16 cellular contexts compared by ENCODE assay signal in the genomic region with DNA sequence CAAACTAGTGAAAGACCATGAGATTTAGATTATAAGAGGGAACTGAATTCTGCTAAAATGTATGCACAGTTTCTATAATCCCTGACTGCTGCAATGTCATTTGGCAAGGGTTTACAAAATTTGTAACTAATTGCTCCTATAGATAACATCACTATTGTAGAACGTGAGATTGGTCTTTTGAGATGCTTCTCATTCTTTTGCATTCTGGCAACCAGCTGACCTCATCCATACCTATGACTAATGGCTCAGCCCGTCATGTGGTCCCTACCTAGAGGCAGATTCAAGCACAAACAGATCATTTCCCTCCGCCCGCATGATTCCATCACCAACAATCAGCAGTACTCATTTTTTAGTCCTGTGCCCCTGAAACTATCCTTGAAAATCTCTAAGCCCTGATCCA. TPM values are rescaled to one million over a fixed set of nuclear protein-coding genes. Genes with fewer than 3 reads are reported as not detected.
DNase-seq lines count a peak whose midpoint lies in the region; FAIRE-seq and TF ChIP-seq lines count a peak whose summit lies in the region.
"Not testable (repeated sequence)": the region's sequence is repeated elsewhere in the genome, so short reads cannot be mapped to it uniquely, and the experiment has no call there.
"Had no signal": no experiment of that assay in that cellular context is flagged by ENCODE, and none has a peak within 500 bp of the region (broad histone marks: within the 10 kb centered on the region; RNA-seq: fewer than 3 reads in every experiment).

No MANE protein-coding gene starts in this region.

- not testable (repeated sequence) for H3K36me3 ChIP-seq in Caco-2 (ENCODE audit: control insufficient read depth, insufficient read depth, low read length); MG63

- H3K9me3 Mint-ChIP-seq in Caco-2 (ENCODE audit: unreplicated experiment); MCF 10A (ENCODE audit: unreplicated experiment): not testable (repeated sequence)

- POLR2A ChIA-PET in Caco-2 (lab: Charles Lee), result not testable (repeated sequence)
- POLR2A ChIA-PET in MCF 10A (lab: Yijun Ruan, JAX), result interaction anchor here (0.6 kb wide), 1 partner anchor 482 kb away, joined by 3 read pairs; no protein-coding TSS in a partner anchor

- CTCF ChIA-PET in Caco-2 (lab: Charles Lee); MCF 10A (lab: Yijun Ruan, JAX): not testable (repeated sequence)

- not testable (repeated sequence) for H3K27me3 ChIP-seq in Caco-2 (replicated peaks; ENCODE audit: control insufficient read depth, insufficient read depth, low read length); MG63

- intact Hi-C loops in Caco-2 (cut with micrococcal nuclease; ENCODE audit: unreplicated experiment); MCF 10A (cut with micrococcal nuclease): not testable (repeated sequence)

- BruUV-seq in Caco-2 (replicated peaks; lab: Mats Ljungman, UMichigan); MCF 10A (replicated peaks; lab: Mats Ljungman, UMichigan): not testable (repeated sequence)

- H3K27ac Mint-ChIP-seq in Caco-2 (ENCODE audit: unreplicated experiment) (peak overlapping the region; percentile 74), MCF 10A (ENCODE audit: low read depth, unreplicated experiment) (peak overlapping the region; percentile 54)

- not testable (repeated sequence) for H3K36me3 Mint-ChIP-seq in Caco-2 (ENCODE audit: insufficient read depth, unreplicated experiment); MCF 10A (ENCODE audit: insufficient read depth, unreplicated experiment)

- FAIRE-seq in H54 (lab: Jason Lieb, UNC), result peak; percentile 69
- not testable (repeated sequence) for FAIRE-seq in urothelium cell line (lab: Jason Lieb, UNC)

- H3K9me3 ChIP-seq in Caco-2, MG63: not testable (repeated sequence)

- H3K27me3 Mint-ChIP-seq in Caco-2 (ENCODE audit: insufficient read depth, unreplicated experiment); MCF 10A (ENCODE audit: insufficient read depth, unreplicated experiment): not testable (repeated sequence)

- not testable (repeated sequence) for TF ChIP-seq CTCF in Caco-2 (IDR thresholded peaks at IDR 0.05; ENCODE audit: insufficient read depth in 1 of 2, low read depth in 1 of 2, low read length in 1 of 2, severe bottlenecking in 1 of 2, unreplicated experiment in 1 of 2); MCF 10A (IDR thresholded peaks at IDR 0.05; ENCODE audit: unreplicated experiment)

- peak; percentile 15 to 52 for DNase-seq in Caco-2
- DNase-seq in H54 (ENCODE audit: insufficient read length, low spot score), result not testable (repeated sequence)
- peak; percentile 94 for DNase-seq in MG63
- peak; percentile 20 to 39 for DNase-seq in SW 1271 (lab: John Stamatoyannopoulos, UW)
- DNase-seq in MCF 10A (ENCODE audit: unreplicated experiment), result peak; percentile 60
- DNase-seq in fibroblast of peridontal ligament (ENCODE audit: extremely low read depth), result peak; percentile 75
- DNase-seq in lung microvascular endothelial cell (ENCODE audit: low read depth in 2 of 2), result peak; percentile 52 to 79
- peak; percentile 6 for DNase-seq in urothelium cell line (ENCODE audit: low spot score)

- not testable (repeated sequence) for H3K4me1 Mint-ChIP-seq in Caco-2 (ENCODE audit: low read depth, unreplicated experiment); MCF 10A (ENCODE audit: insufficient read depth, unreplicated experiment)

- not testable (repeated sequence) for H3K4me3 ChIP-seq in Caco-2 (ENCODE audit: low read depth, low read length); MG63

- H3K4me1 ChIP-seq in Caco-2, result not testable (repeated sequence)

- not testable (repeated sequence) for TF ChIP-seq POLR2A in H54 (IDR thresholded peaks at IDR 0.05; ENCODE audit: low read depth, low read length)

- H3K4me3 Mint-ChIP-seq in Caco-2 (ENCODE audit: unreplicated experiment); MCF 10A (ENCODE audit: unreplicated experiment): not testable (repeated sequence)

RNA-seq across cellular contexts. Expression of gene PSG11, which starts 4.2 kb away (rescaled TPM):
- total RNA-seq in Caco-2 (2022) (0.41 TPM in 1 of 2 replicates, not detected in the other), MCF 10A (2022) (not detected in 2 replicates), lung microvascular endothelial cell (not detected in 2 replicates)
- not detected in 2 replicates for total RNA-seq in MG63 (2014; rRNA removed; shearing (Covaris generic); ENCODE audit: low replicate concordance)
- total RNA-seq: activated CD8-positive, alpha-beta T cell treated with anti-CD3 and anti-CD28 coated beads for 36 hours; dorsolateral prefrontal cortex; endothelial cell of umbilical vein; mesothelial cell of epicardium; natural killer cell treated with Interleukin-12 subunit alpha and Interleukin-12 subunit beta and Interleukin-15 and Interleukin-18, amount 100 ng/mL, for 72 hours; pancreas; stomach; transverse colon had no signal
